Comparison of ENCODE assay signal across 8 cellular contexts in the genomic region with DNA sequence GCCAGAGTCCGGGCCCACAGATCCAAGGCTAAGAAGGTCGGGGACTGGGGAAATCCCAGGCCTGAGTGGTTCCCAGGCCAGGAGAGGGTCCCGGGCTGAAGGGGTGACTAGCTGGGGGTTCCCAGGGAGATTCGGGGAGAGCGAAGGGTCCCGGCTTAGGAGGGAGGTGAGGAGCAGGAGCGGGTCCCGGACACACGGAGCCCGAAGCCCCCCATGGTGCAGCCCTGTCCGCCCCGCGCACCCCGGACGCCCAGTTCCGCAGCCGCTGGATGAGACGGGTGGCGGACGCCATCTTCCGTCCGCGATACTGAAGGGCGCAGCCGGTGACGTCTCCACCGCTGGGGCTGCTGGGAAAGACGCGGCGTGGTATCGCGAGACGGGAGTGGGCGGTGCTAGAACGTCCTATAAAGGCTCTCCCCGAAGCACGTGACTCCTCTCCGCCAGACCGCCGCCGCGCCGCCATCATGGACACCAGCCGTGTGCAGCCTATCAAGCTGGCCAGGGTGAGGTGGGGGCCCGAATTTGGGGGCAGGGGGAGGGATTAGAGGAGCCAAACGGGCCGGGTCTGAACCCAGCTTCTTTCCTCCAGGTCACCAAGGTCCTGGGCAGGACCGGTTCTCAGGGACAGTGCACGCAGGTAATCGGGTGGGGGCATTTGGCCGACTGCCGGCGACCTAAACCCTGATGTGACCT.
DNase-seq lines count a peak whose midpoint lies in the region; ATAC-seq and TF ChIP-seq lines count a peak whose summit lies in the region.

A gene (minus strand): TSS at position 309 of the 693 bp plus-strand sequence. CDS start 17 bp downstream, at position 292.
A gene (plus strand): TSS at position 430 of the 693 bp plus-strand sequence. CDS start 35 bp downstream, at position 465.

- no peaks in the 10 kb centered on the region for H3K9me3 ChIP-seq in BLaER1

- H3K27me3 ChIP-seq in BLaER1: no peaks in the 10 kb centered on the region

- peak within 1 kb of the TSS; percentile 98 for H3K9ac ChIP-seq in BLaER1

- H3K4me3 ChIP-seq in BLaER1 (peak within 1 kb of the TSS; percentile 83), choroid plexus epithelial cell (ENCODE audit: low read depth, low read length) (peak within 1 kb of the TSS; percentile 95)

- H3K4me2 ChIP-seq in BLaER1: peak within 1 kb of the TSS; percentile 97

- peak within 1 kb of the TSS; percentile 95 for H3K27ac ChIP-seq in BLaER1

- no peak for TF ChIP-seq CTCF in choroid plexus epithelial cell (conservative IDR thresholded peaks at IDR 0.05; ENCODE audit: low read depth, low read length)

- ATAC-seq in HG03457 (IDR thresholded peaks at IDR 0.05; ENCODE audit: unreplicated experiment): peak; percentile 66

- H3K36me3 ChIP-seq in BLaER1: peaks cover 37% of the 10 kb centered on the region

- H4K20me1 ChIP-seq in BLaER1: peaks cover 34% of the 10 kb centered on the region

- peaks cover 72% of the 10 kb centered on the region for H3K4me1 ChIP-seq in BLaER1

- DNase-seq in GM19240 (ENCODE audit: insufficient read length, low spot score) (peak; percentile 92), NCI-H524 treated with DMSO at 0.1 percent for 48 hours (lab: John Stamatoyannopoulos, UW) (peak; percentile 70), choroid plexus epithelial cell (ENCODE audit: low read depth) (peak; percentile 98), kidney tubule cell (ENCODE audit: low spot score) (peak; percentile 95)
- DNase-seq in activated CD4-positive, alpha-beta T cell treated with anti-CD3 and anti-CD28 coated beads for 4 hours: peak; percentile 97
- DNase-seq in stimulated activated CD4-positive, alpha-beta T cell treated with anti-CD3 and anti-CD28 coated beads, Interleukin-1b, Interleukin-23, amount 100 ng/mL, for 1 hour (ENCODE audit: low read depth in 2 of 2): peak; percentile 94 to 95

Comparison
In these comparisons a context has a peak if more than half of its experiments do, and no peak if none do; other contexts are left out.
1. Peak in every context shown above with its lines: DNase-seq, ATAC-seq, H3K4me3 ChIP-seq and H3K27ac ChIP-seq.